Comparison of ENCODE assay signal across 14 cellular contexts in the genomic region with DNA sequence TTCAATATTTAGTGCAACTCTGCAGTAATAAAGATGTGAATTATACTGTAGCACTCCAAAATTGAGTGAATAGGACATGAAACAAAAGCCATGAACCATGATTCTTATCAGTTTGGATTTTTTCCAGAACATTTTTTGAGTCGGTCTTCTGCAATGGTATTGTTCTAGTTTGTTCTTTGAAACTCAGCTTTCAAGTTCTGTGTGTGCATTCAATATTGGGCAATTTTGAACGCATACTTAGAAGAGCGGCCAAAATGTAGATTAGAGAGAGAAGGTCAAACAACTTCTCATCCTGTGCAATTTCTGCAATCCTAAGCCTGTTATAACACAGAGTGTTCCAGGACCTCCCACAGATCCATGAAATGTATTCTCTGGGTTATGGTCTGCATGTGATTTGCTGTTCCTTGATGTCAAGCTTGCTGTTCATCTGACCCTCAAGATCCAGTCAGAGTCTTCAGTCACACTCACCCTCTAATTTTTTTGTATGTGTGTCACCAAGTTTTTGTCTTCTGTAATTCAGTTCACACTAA. TPM values are rescaled to one million over a fixed set of nuclear protein-coding genes. Genes with fewer than 3 reads are reported as not detected.
A peak's percentile ranks its signal among the peaks of the same experiment; 100 is the strongest.
DNase-seq lines count a peak whose midpoint lies in the region; ATAC-seq and TF ChIP-seq lines count a peak whose summit lies in the region.
"Had no signal": no experiment of that assay in that cellular context is flagged by ENCODE, and none has a peak within 500 bp of the region (broad histone marks: within the 10 kb centered on the region; RNA-seq: fewer than 3 reads in every experiment).

No MANE protein-coding gene starts in this region.

- H3K36me3 Mint-ChIP-seq in WTC11 (no peaks in the 10 kb centered on the region), nephron progenitor cell (ENCODE audit: low read depth) (no peaks in the 10 kb centered on the region), CD14-positive monocyte (no peaks in the 10 kb centered on the region)

- DNase-seq in WTC11 (ENCODE audit: low spot score) (no peak), fibroblast of villous mesenchyme (ENCODE audit: low read depth) (peak; percentile 76), nephron progenitor cell (no peak), CD14-positive monocyte (ENCODE audit: low spot score) (no peak)
- DNase-seq: activated CD4-positive, alpha-beta T cell treated with anti-CD3 and anti-CD28 coated beads, Interleukin-2, amount 10 ng/mL, durations not matched to agents 7 days and 5 days; activated effector memory CD4-positive, alpha-beta T cell treated with anti-CD3 and anti-CD28 coated beads, Interleukin-2, amount 50 U/mL, for 16 hours; KG1; sigmoid colon; SW 1271 had no signal

- H3K36me3 ChIP-seq in ACC112 (ENCODE audit: insufficient read depth, low read length) = no peaks in the 10 kb centered on the region
- H3K36me3 ChIP-seq: sigmoid colon had no signal

- peak overlapping the region; percentile 88 for H3K27ac ChIP-seq in ACC112 (ENCODE audit: low read depth, low read length)

- H3K9me3 Mint-ChIP-seq in WTC11 (peaks cover 4% of the 10 kb centered on the region), nephron progenitor cell (peaks cover 7% of the 10 kb centered on the region), CD14-positive monocyte (peaks cover 0 to 7% (median 0%) of the 10 kb centered on the region in 7 donors)
- H3K9me3 Mint-ChIP-seq: activated CD4-positive, alpha-beta T cell treated with anti-CD3 and anti-CD28 coated beads, Interleukin-2, amount 10 ng/mL, durations not matched to agents 7 days and 5 days had no signal

- intact Hi-C loops in CD14-positive monocyte (cut with micrococcal nuclease) = no loop called here

- H3K4me3 Mint-ChIP-seq in WTC11 (no peak overlapping the region), nephron progenitor cell (no peak overlapping the region), CD14-positive monocyte (no peak overlapping the region)
- H3K4me3 Mint-ChIP-seq: activated CD4-positive, alpha-beta T cell treated with anti-CD3 and anti-CD28 coated beads, Interleukin-2, amount 10 ng/mL, durations not matched to agents 7 days and 5 days had no signal

- H3K4me1 ChIP-seq in ACC112 (ENCODE audit: control insufficient read depth, insufficient read depth, low read length, unreplicated experiment) = peaks cover 38% of the 10 kb centered on the region

- H3K4me1 Mint-ChIP-seq in WTC11 (peaks cover 11% of the 10 kb centered on the region), nephron progenitor cell (no peaks in the 10 kb centered on the region), CD14-positive monocyte (peaks cover 3% of the 10 kb centered on the region)
- H3K4me1 Mint-ChIP-seq: activated CD4-positive, alpha-beta T cell treated with anti-CD3 and anti-CD28 coated beads, Interleukin-2, amount 10 ng/mL, durations not matched to agents 7 days and 5 days had no signal

- H3K27me3 ChIP-seq in ACC112 (ENCODE audit: insufficient read depth, low read length) = no peaks in the 10 kb centered on the region
- H3K27me3 ChIP-seq: sigmoid colon had no signal

- TF ChIP-seq CTCF in WTC11 (IDR thresholded peaks at IDR 0.05) (no peak), fibroblast of villous mesenchyme (IDR thresholded peaks at IDR 0.05; ENCODE audit: insufficient read depth, low read depth, low read length) (no peak), nephron progenitor cell (IDR thresholded peaks at IDR 0.05) (no peak), CD14-positive monocyte (IDR thresholded peaks at IDR 0.05) (no peak)

- H3K4me3 ChIP-seq in ACC112 (ENCODE audit: low read depth, low read length) = peak overlapping the region; percentile 28; the same call in 1 of the 2 replicates
- no peak overlapping the region for H3K4me3 ChIP-seq in fibroblast of villous mesenchyme (ENCODE audit: low read depth, low read length)
- H3K4me3 ChIP-seq: sigmoid colon had no signal

- CTCF ChIA-PET in WTC11 (lab: Charles Lee) = interaction anchor here (0.7 kb wide), 1 partner anchor 121 kb away, joined by 3 read pairs; no protein-coding TSS in a partner anchor

- H2AFZ ChIP-seq in ACC112 (ENCODE audit: low read length, unreplicated experiment) = peak overlapping the region; percentile 51

- H3K27me3 Mint-ChIP-seq in WTC11 (ENCODE audit: low read depth) (no peaks in the 10 kb centered on the region), nephron progenitor cell (ENCODE audit: low read depth, poor library complexity) (no peaks in the 10 kb centered on the region), CD14-positive monocyte (ENCODE audit: low read depth in 3 of 3) (peaks cover 0 to 2% (median 0%) of the 10 kb centered on the region in 3 donors)
- H3K27me3 Mint-ChIP-seq: activated CD4-positive, alpha-beta T cell treated with anti-CD3 and anti-CD28 coated beads, Interleukin-2, amount 10 ng/mL, durations not matched to agents 7 days and 5 days had no signal

- POLR2A ChIA-PET in WTC11 (lab: Charles Lee) = no interaction called here

- H3K27ac Mint-ChIP-seq in WTC11 (no peak overlapping the region), nephron progenitor cell (peak overlapping the region; percentile 16), CD14-positive monocyte (peak overlapping the region in 1 of 7 donors; percentile 8)
- H3K27ac Mint-ChIP-seq: activated CD4-positive, alpha-beta T cell treated with anti-CD3 and anti-CD28 coated beads, Interleukin-2, amount 10 ng/mL, durations not matched to agents 7 days and 5 days had no signal

- no peaks in the 10 kb centered on the region for H3K79me2 ChIP-seq in ACC112 (ENCODE audit: control insufficient read depth, insufficient read depth, low read length, unreplicated experiment)

- ATAC-seq in WTC11 (no peak), HG03521 (IDR thresholded peaks at IDR 0.05; ENCODE audit: unreplicated experiment) (no peak), GM18861 (IDR thresholded peaks at IDR 0.05; ENCODE audit: unreplicated experiment) (no peak), GM21717 (IDR thresholded peaks at IDR 0.05; ENCODE audit: unreplicated experiment) (no peak)

TF ChIP-seq in WTC11, 78 proteins besides CTCF, POLR2A, EP300 and RAD21:
- TF ChIP-seq ZNF423 (CRISPR knock-in tag; IDR thresholded peaks at IDR 0.05) (no peak), GABPB1 (CRISPR knock-in tag; IDR thresholded peaks at IDR 0.05) (peak; percentile 55; the same call in 1 of the 2 replicates), FOXJ3 (CRISPR knock-in tag; IDR thresholded peaks at IDR 0.05; ENCODE audit: borderline replicate concordance) (no peak), TCF7 (CRISPR knock-in tag; IDR thresholded peaks at IDR 0.05; ENCODE audit: low read depth) (no peak)
- TF ChIP-seq, protein P1, sequence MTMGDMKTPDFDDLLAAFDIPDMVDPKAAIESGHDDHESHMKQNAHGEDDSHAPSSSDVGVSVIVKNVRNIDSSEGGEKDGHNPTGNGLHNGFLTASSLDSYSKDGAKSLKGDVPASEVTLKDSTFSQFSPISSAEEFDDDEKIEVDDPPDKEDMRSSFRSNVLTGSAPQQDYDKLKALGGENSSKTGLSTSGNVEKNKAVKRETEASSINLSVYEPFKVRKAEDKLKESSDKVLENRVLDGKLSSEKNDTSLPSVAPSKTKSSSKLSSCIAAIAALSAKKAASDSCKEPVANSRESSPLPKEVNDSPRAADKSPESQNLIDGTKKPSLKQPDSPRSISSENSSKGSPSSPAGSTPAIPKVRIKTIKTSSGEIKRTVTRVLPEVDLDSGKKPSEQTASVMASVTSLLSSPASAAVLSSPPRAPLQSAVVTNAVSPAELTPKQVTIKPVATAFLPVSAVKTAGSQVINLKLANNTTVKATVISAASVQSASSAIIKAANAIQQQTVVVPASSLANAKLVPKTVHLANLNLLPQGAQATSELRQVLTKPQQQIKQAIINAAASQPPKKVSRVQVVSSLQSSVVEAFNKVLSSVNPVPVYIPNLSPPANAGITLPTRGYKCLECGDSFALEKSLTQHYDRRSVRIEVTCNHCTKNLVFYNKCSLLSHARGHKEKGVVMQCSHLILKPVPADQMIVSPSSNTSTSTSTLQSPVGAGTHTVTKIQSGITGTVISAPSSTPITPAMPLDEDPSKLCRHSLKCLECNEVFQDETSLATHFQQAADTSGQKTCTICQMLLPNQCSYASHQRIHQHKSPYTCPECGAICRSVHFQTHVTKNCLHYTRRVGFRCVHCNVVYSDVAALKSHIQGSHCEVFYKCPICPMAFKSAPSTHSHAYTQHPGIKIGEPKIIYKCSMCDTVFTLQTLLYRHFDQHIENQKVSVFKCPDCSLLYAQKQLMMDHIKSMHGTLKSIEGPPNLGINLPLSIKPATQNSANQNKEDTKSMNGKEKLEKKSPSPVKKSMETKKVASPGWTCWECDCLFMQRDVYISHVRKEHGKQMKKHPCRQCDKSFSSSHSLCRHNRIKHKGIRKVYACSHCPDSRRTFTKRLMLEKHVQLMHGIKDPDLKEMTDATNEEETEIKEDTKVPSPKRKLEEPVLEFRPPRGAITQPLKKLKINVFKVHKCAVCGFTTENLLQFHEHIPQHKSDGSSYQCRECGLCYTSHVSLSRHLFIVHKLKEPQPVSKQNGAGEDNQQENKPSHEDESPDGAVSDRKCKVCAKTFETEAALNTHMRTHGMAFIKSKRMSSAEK (CRISPR knock-in tag; IDR thresholded peaks at IDR 0.05; ENCODE audit: borderline replicate concordance) = no peak
- TF ChIP-seq, protein P2, sequence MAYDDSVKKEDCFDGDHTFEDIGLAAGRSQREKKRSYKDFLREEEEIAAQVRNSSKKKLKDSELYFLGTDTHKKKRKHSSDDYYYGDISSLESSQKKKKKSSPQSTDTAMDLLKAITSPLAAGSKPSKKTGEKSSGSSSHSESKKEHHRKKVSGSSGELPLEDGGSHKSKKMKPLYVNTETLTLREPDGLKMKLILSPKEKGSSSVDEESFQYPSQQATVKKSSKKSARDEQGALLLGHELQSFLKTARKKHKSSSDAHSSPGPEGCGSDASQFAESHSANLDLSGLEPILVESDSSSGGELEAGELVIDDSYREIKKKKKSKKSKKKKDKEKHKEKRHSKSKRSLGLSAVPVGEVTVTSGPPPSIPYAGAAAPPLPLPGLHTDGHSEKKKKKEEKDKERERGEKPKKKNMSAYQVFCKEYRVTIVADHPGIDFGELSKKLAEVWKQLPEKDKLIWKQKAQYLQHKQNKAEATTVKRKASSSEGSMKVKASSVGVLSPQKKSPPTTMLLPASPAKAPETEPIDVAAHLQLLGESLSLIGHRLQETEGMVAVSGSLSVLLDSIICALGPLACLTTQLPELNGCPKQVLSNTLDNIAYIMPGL (CRISPR knock-in tag; IDR thresholded peaks at IDR 0.05) = no peak

RNA-seq across cellular contexts. Expression of a gene that starts 48.3 kb away (rescaled TPM):
- total RNA-seq in WTC11 (2021) = not detected in 3 replicates
- total RNA-seq in fibroblast of villous mesenchyme = not detected in 2 replicates
- polyA plus RNA-seq in CD14-positive monocyte = not detected
- total RNA-seq: activated CD4-positive, alpha-beta T cell treated with anti-CD3 and anti-CD28 coated beads, Interleukin-2, amount 10 ng/mL, durations not matched to agents 7 days and 5 days; dermis microvascular lymphatic vessel endothelial cell had no signal
- polyA plus RNA-seq: sigmoid colon had no signal
